Comparison of ENCODE assay signal across 1 cellular context in the genomic region with DNA sequence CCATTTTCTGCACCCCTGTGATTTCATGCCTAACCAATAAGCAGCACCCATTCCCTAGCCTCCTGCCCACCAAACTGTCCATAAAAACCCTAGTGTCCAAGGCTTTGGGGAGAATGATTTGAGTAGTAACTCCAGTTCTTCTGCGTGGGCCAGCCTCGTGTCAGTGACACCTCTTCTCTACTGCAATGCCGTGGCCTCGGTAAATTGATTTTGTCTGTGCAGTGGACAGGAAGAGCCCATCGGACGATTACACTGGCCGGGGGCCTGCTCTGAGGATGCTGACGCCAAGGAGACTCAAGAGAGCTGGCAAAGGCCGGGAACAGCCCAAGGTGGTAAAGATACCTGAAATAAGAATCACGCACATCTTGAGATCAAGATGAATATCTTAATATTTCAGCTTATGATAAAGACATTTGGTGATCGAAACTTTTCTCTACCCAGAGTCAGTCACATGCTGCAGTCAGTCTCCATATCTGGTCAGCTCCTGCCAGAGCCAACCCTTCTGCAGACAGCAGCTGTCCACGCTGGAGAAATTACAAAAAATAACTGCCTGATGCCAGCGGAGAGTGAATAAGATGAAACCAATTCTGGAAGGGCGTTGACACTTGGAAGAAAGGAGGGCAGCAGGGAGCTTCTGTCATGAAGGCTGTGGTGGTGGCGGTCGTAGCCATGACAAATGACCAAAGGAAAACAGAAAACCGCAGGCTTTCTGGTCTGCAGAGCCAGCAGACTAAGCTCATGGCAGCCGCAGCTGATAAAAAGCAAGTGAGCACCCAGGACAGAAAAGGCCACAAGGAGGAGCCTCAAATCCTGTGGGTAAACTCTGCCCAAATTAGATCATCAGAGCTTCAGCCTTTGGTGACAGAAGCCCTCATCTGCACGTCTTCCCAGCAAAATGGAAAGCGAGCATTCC.
TF ChIP-seq lines count a peak whose summit lies in the region.

No MANE protein-coding gene starts in this region.

TF ChIP-seq in K562, 482 proteins besides CTCF, POLR2A, EP300 and RAD21 (continues in another document):
- TF ChIP-seq NR2C1 (IDR thresholded peaks at IDR 0.05) (no peak), NR2C1 (tag; IDR thresholded peaks at IDR 0.05) (no peak), SIN3A (IDR thresholded peaks at IDR 0.05; ENCODE audit: borderline replicate concordance in 2 of 2, control insufficient read depth in 1 of 2, low read depth in 2 of 2, low read length in 2 of 2) (0 out of 4 replicates have a peak, but pooled peaks of 1 of the 2 experiments have one; percentile 20), TEAD4 (IDR thresholded peaks at IDR 0.05; ENCODE audit: low read length) (peak; percentile 73), TEAD4 (CRISPR knock-in tag; IDR thresholded peaks at IDR 0.05; ENCODE audit: borderline replicate concordance) (no peak), FOXP1 (CRISPR knock-in tag; IDR thresholded peaks at IDR 0.05) (peak; percentile 56; the same call in 1 of the 2 replicates), CREM (IDR thresholded peaks at IDR 0.05; ENCODE audit: low read depth) (0 out of 2 replicates have a peak, but pooled peaks have one; percentile 13), ZNF695 (CRISPR knock-in tag; IDR thresholded peaks at IDR 0.05) (no peak), ZNF766 (CRISPR knock-in tag; conservative IDR thresholded peaks at IDR 0.05) (0 out of 2 replicates have a peak, but pooled peaks have one; percentile 24), SMAD4 (CRISPR knock-in tag; conservative IDR thresholded peaks at IDR 0.05) (peak; percentile 83), NRF1 (conservative IDR thresholded peaks at IDR 0.05 in 1 of 2, IDR thresholded peaks at IDR 0.05 in 1 of 2) (peak in 1 of 2 experiments; percentile 11; a peak in 1 of 4 replicates), TCF7 (IDR thresholded peaks at IDR 0.05; ENCODE audit: borderline replicate concordance) (no peak), GABPB1 (CRISPR knock-in tag; IDR thresholded peaks at IDR 0.05) (peak; percentile 44; the same call in 1 of the 2 replicates), SMC3 (conservative IDR thresholded peaks at IDR 0.05; ENCODE audit: insufficient read depth, low read depth, low read length) (peak; percentile 50; the same call in 1 of the 2 replicates), RCOR1 (IDR thresholded peaks at IDR 0.05; ENCODE audit: borderline replicate concordance in 1 of 2, low read depth in 2 of 2, low read length in 2 of 2) (peak; percentile 30 to 46; a peak in 2 of 4 replicates), MXI1 (IDR thresholded peaks at IDR 0.05; ENCODE audit: low read depth, low read length) (peak; percentile 63; the same call in 1 of the 2 replicates), TCF7L2 (IDR thresholded peaks at IDR 0.05; ENCODE audit: low read depth, low read length) (no peak), YY1 (IDR thresholded peaks at IDR 0.05; ENCODE audit: borderline replicate concordance in 1 of 3, control insufficient read depth in 1 of 3, extremely low read depth in 1 of 3, insufficient read depth in 3 of 3, insufficient read length in 1 of 3, insufficient replicate concordance in 2 of 3, low read depth in 1 of 3, low read length in 2 of 3) (peak in 1 of 3 experiments; percentile 59), PRMT5 (CRISPR knock-in tag; IDR thresholded peaks at IDR 0.05) (no peak), ZBTB1 (CRISPR knock-in tag; IDR thresholded peaks at IDR 0.05; ENCODE audit: borderline replicate concordance, low read depth) (peak; percentile 99), FUS (optimal IDR thresholded peaks at IDR 0.05; ENCODE audit: low read depth, low read length) (no peak), ETV5 (CRISPR knock-in tag; IDR thresholded peaks at IDR 0.05; ENCODE audit: low read depth) (0 out of 2 replicates have a peak, but pooled peaks have one; percentile 56), ZNF436 (CRISPR knock-in tag; IDR thresholded peaks at IDR 0.05) (no peak), NCOR1 (IDR thresholded peaks at IDR 0.05) (0 out of 2 replicates have a peak, but pooled peaks have one; percentile 12), NFIC (IDR thresholded peaks at IDR 0.05) (no peak), JUN (IDR thresholded peaks at IDR 0.05; ENCODE audit: borderline replicate concordance, low read depth, low read length) (peak; percentile 28; the same call in 1 of the 2 replicates), JUN (CRISPR knock-in tag; IDR thresholded peaks at IDR 0.05; ENCODE audit: borderline replicate concordance) (no peak), KDM1A (IDR thresholded peaks at IDR 0.05) (no peak), ZNF134 (CRISPR knock-in tag; conservative IDR thresholded peaks at IDR 0.05) (no peak), SLC30A9 (CRISPR knock-in tag; IDR thresholded peaks at IDR 0.05) (no peak), PRPF4 (IDR thresholded peaks at IDR 0.05; ENCODE audit: insufficient read depth, low read depth, low read length, poor library complexity, severe bottlenecking) (no peak), MEF2D (tag; conservative IDR thresholded peaks at IDR 0.05; ENCODE audit: low read depth) (no peak), KLF6 (CRISPR knock-in tag; IDR thresholded peaks at IDR 0.05; ENCODE audit: borderline replicate concordance) (no peak), TAF9B (IDR thresholded peaks at IDR 0.05; ENCODE audit: partially characterized antibody) (no peak), ZKSCAN8 (CRISPR knock-in tag; IDR thresholded peaks at IDR 0.05) (no peak), RFX1 (IDR thresholded peaks at IDR 0.05) (peak; percentile 53), TAL1 (IDR thresholded peaks at IDR 0.05) (peak; percentile 3; the same call in 1 of the 2 replicates), BCOR (IDR thresholded peaks at IDR 0.05) (no peak), ERF (CRISPR knock-in tag; IDR thresholded peaks at IDR 0.05) (no peak), TOE1 (IDR thresholded peaks at IDR 0.05; ENCODE audit: borderline replicate concordance) (no peak), TOE1 (CRISPR knock-in tag; IDR thresholded peaks at IDR 0.05; ENCODE audit: borderline replicate concordance, low read depth) (no peak), DACH1 (IDR thresholded peaks at IDR 0.05; ENCODE audit: partially characterized antibody) (no peak), KHSRP (IDR thresholded peaks at IDR 0.05) (no peak), BHLHE40 (IDR thresholded peaks at IDR 0.05; ENCODE audit: low read length) (peak; percentile 46; the same call in 1 of the 2 replicates), ILK (tag; IDR thresholded peaks at IDR 0.05; ENCODE audit: borderline replicate concordance, low read depth) (no peak), MAZ (CRISPR knock-in tag; conservative IDR thresholded peaks at IDR 0.05 in 1 of 2, IDR thresholded peaks at IDR 0.05 in 1 of 2) (0 out of 4 replicates have a peak, but pooled peaks of 1 of the 2 experiments have one; percentile 22), ESRRB (CRISPR knock-in tag; IDR thresholded peaks at IDR 0.05; ENCODE audit: borderline replicate concordance) (no peak), CCAR2 (IDR thresholded peaks at IDR 0.05; ENCODE audit: low read depth, low read length) (no peak), ATF1 (CRISPR knock-in tag; IDR thresholded peaks at IDR 0.05) (no peak), ATF1 (tag; IDR thresholded peaks at IDR 0.05) (0 out of 2 replicates have a peak, but pooled peaks have one; percentile 13)
- TF ChIP-seq, protein P1, sequence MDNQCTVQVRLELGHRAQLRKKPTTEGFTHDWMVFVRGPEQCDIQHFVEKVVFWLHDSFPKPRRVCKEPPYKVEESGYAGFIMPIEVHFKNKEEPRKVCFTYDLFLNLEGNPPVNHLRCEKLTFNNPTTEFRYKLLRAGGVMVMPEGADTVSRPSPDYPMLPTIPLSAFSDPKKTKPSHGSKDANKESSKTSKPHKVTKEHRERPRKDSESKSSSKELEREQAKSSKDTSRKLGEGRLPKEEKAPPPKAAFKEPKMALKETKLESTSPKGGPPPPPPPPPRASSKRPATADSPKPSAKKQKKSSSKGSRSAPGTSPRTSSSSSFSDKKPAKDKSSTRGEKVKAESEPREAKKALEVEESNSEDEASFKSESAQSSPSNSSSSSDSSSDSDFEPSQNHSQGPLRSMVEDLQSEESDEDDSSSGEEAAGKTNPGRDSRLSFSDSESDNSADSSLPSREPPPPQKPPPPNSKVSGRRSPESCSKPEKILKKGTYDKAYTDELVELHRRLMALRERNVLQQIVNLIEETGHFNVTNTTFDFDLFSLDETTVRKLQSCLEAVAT (IDR thresholded peaks at IDR 0.05): peak in 1 of 2 experiments; percentile 87; a peak in 2 of 4 replicates
- TF ChIP-seq, protein P2, sequence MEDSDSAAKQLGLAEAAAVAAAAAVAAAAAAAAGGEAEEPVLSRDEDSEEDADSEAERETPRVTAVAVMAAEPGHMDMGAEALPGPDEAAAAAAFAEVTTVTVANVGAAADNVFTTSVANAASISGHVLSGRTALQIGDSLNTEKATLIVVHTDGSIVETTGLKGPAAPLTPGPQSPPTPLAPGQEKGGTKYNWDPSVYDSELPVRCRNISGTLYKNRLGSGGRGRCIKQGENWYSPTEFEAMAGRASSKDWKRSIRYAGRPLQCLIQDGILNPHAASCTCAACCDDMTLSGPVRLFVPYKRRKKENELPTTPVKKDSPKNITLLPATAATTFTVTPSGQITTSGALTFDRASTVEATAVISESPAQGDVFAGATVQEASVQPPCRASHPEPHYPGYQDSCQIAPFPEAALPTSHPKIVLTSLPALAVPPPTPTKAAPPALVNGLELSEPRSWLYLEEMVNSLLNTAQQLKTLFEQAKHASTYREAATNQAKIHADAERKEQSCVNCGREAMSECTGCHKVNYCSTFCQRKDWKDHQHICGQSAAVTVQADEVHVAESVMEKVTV (CRISPR knock-in tag; IDR thresholded peaks at IDR 0.05): peak; percentile 39; the same call in 1 of the 2 replicates
- TF ChIP-seq, protein P3, sequence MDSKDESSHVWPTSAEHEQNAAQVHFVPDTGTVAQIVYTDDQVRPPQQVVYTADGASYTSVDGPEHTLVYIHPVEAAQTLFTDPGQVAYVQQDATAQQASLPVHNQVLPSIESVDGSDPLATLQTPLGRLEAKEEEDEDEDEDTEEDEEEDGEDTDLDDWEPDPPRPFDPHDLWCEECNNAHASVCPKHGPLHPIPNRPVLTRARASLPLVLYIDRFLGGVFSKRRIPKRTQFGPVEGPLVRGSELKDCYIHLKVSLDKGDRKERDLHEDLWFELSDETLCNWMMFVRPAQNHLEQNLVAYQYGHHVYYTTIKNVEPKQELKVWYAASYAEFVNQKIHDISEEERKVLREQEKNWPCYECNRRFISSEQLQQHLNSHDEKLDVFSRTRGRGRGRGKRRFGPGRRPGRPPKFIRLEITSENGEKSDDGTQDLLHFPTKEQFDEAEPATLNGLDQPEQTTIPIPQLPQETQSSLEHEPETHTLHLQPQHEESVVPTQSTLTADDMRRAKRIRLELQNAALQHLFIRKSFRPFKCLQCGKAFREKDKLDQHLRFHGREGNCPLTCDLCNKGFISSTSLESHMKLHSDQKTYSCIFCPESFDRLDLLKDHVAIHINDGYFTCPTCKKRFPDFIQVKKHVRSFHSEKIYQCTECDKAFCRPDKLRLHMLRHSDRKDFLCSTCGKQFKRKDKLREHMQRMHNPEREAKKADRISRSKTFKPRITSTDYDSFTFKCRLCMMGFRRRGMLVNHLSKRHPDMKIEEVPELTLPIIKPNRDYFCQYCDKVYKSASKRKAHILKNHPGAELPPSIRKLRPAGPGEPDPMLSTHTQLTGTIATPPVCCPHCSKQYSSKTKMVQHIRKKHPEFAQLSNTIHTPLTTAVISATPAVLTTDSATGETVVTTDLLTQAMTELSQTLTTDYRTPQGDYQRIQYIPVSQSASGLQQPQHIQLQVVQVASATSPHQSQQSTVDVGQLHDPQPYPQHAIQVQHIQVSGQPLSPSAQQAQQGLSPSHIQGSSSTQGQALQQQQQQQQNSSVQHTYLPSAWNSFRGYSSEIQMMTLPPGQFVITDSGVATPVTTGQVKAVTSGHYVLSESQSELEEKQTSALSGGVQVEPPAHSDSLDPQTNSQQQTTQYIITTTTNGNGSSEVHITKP (IDR thresholded peaks at IDR 0.05; ENCODE audit: partially characterized antibody): peak; percentile 45
- TF ChIP-seq, protein P4, sequence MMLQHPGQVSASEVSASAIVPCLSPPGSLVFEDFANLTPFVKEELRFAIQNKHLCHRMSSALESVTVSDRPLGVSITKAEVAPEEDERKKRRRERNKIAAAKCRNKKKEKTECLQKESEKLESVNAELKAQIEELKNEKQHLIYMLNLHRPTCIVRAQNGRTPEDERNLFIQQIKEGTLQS (IDR thresholded peaks at IDR 0.05): 0 out of 2 replicates have a peak, but pooled peaks have one; percentile 29
- TF ChIP-seq, protein P4 (CRISPR knock-in tag; conservative IDR thresholded peaks at IDR 0.05): no peak
- TF ChIP-seq, protein P5, sequence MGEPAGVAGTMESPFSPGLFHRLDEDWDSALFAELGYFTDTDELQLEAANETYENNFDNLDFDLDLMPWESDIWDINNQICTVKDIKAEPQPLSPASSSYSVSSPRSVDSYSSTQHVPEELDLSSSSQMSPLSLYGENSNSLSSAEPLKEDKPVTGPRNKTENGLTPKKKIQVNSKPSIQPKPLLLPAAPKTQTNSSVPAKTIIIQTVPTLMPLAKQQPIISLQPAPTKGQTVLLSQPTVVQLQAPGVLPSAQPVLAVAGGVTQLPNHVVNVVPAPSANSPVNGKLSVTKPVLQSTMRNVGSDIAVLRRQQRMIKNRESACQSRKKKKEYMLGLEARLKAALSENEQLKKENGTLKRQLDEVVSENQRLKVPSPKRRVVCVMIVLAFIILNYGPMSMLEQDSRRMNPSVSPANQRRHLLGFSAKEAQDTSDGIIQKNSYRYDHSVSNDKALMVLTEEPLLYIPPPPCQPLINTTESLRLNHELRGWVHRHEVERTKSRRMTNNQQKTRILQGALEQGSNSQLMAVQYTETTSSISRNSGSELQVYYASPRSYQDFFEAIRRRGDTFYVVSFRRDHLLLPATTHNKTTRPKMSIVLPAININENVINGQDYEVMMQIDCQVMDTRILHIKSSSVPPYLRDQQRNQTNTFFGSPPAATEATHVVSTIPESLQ (CRISPR knock-in tag; IDR thresholded peaks at IDR 0.05): 0 out of 2 replicates have a peak, but pooled peaks have one; percentile 38
- TF ChIP-seq, protein P6, sequence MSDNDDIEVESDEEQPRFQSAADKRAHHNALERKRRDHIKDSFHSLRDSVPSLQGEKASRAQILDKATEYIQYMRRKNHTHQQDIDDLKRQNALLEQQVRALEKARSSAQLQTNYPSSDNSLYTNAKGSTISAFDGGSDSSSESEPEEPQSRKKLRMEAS (CRISPR knock-in tag; IDR thresholded peaks at IDR 0.05): no peak; the same call in 1 of the 2 replicates
- TF ChIP-seq, protein P7, sequence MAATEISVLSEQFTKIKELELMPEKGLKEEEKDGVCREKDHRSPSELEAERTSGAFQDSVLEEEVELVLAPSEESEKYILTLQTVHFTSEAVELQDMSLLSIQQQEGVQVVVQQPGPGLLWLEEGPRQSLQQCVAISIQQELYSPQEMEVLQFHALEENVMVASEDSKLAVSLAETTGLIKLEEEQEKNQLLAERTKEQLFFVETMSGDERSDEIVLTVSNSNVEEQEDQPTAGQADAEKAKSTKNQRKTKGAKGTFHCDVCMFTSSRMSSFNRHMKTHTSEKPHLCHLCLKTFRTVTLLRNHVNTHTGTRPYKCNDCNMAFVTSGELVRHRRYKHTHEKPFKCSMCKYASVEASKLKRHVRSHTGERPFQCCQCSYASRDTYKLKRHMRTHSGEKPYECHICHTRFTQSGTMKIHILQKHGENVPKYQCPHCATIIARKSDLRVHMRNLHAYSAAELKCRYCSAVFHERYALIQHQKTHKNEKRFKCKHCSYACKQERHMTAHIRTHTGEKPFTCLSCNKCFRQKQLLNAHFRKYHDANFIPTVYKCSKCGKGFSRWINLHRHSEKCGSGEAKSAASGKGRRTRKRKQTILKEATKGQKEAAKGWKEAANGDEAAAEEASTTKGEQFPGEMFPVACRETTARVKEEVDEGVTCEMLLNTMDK (IDR thresholded peaks at IDR 0.05; ENCODE audit: borderline replicate concordance, insufficient read depth, low read depth, low read length, poor library complexity, severe bottlenecking): peak; percentile 56
